26 cellular contexts compared by ENCODE assay signal in genomic region chr2:223558970-223559369, GRCh38. TPM values are rescaled to one million over a fixed set of nuclear protein-coding genes. Genes with fewer than 3 reads are reported as not detected.
"Had no signal": no experiment of that assay in that cellular context is flagged by ENCODE, and none has a peak within 500 bp of the region (broad histone marks: within the 10 kb centered on the region; RNA-seq: fewer than 3 reads in every experiment).

No MANE protein-coding gene starts in this region.

- H3K36me3 Mint-ChIP-seq: activated naive CD4-positive, alpha-beta T cell treated with anti-CD3 and anti-CD28 coated beads, Interleukin-2, amount 50 U/mL, for 24 hours; stimulated activated memory B cell treated with anti-CD40 and anti-IgM and Interleukin-4, amounts not matched to agents 10 μg/mL and 1 μg/mL and 100 μg/mL, for 72 hours; type B pancreatic cell had no signal

- H3K36me3 ChIP-seq: esophagus muscularis mucosa, left ventricle myocardium inferior, neutrophil, prostate gland, uterus had no signal

- H3K4me1 ChIP-seq: left ventricle myocardium inferior, prostate gland, uterus had no signal

- H3K27me3 ChIP-seq: esophagus muscularis mucosa, uterus had no signal

- H3K4me3 ChIP-seq: esophagus muscularis mucosa, left ventricle myocardium inferior, lung, prostate gland, skin epidermis, uterus had no signal

- H3K27ac ChIP-seq: esophagus muscularis mucosa, left ventricle myocardium inferior, neutrophil, prostate gland, skin epidermis, uterus had no signal

- H3K9me3 ChIP-seq: esophagus muscularis mucosa, left ventricle myocardium inferior, neutrophil, prostate gland, uterus had no signal

- H3K9me3 Mint-ChIP-seq: activated B cell treated with CpG ODN at 0.5 μM for 24 hours; activated CD8-positive, alpha-beta T cell treated with anti-CD3 and anti-CD28 coated beads for 36 hours; activated naive CD4-positive, alpha-beta T cell treated with anti-CD3 and anti-CD28 coated beads, Interleukin-2, amount 50 U/mL, for 24 hours; activated T-helper 2 cell treated with anti-CD3 and anti-CD28 coated beads, Interferon-gamma antibody, Interleukin-2, Interleukin-4, amounts not matched to agents 10 μg/mL and 5 μg/mL and 100 μg/mL, durations not matched to agents 14 hours and 24 hours and 36 hours; central memory CD8-positive, alpha-beta T cell; dendritic cell treated with granulocyte-macrophage colony-stimulating factor and Interleukin-4, amounts not matched to agents 40 ng/mL and 50 ng/mL, for 4 days; nephron progenitor cell; stimulated activated memory B cell treated with anti-CD40 and anti-IgM and Interleukin-4, amounts not matched to agents 10 μg/mL and 1 μg/mL and 100 μg/mL, for 72 hours; stimulated activated naive CD8-positive, alpha-beta T cell treated with anti-CD3 and anti-CD28 coated beads, Interleukin-15, amount 100 ng/mL, for 72 hours had no signal

- ATAC-seq: activated CD8-positive, alpha-beta T cell treated with anti-CD3 and anti-CD28 coated beads for 36 hours; sciatic nerve; stimulated activated memory B cell treated with anti-CD40 and anti-IgM and Interleukin-4, amounts not matched to agents 10 μg/mL and 1 μg/mL and 100 μg/mL, for 72 hours; stimulated activated naive CD8-positive, alpha-beta T cell treated with anti-CD3 and anti-CD28 coated beads, Interleukin-15, amount 100 ng/mL, for 72 hours had no signal

- H3K4me1 Mint-ChIP-seq: activated B cell treated with CpG ODN at 0.5 μM for 24 hours; activated naive CD4-positive, alpha-beta T cell treated with anti-CD3 and anti-CD28 coated beads, Interleukin-2, amount 50 U/mL, for 24 hours; central memory CD8-positive, alpha-beta T cell; stimulated activated memory B cell treated with anti-CD40 and anti-IgM and Interleukin-4, amounts not matched to agents 10 μg/mL and 1 μg/mL and 100 μg/mL, for 72 hours; stimulated activated naive CD8-positive, alpha-beta T cell treated with anti-CD3 and anti-CD28 coated beads, Interleukin-15, amount 100 ng/mL, for 72 hours had no signal

- H3K4me3 Mint-ChIP-seq: activated B cell treated with CpG ODN at 0.5 μM for 24 hours; activated CD8-positive, alpha-beta T cell treated with anti-CD3 and anti-CD28 coated beads for 36 hours; activated naive CD4-positive, alpha-beta T cell treated with anti-CD3 and anti-CD28 coated beads, Interleukin-2, amount 50 U/mL, for 24 hours; central memory CD8-positive, alpha-beta T cell; dendritic cell treated with granulocyte-macrophage colony-stimulating factor and Interleukin-4, amounts not matched to agents 40 ng/mL and 50 ng/mL, for 4 days; nephron progenitor cell; stimulated activated memory B cell treated with anti-CD40 and anti-IgM and Interleukin-4, amounts not matched to agents 10 μg/mL and 1 μg/mL and 100 μg/mL, for 72 hours; stimulated activated naive CD8-positive, alpha-beta T cell treated with anti-CD3 and anti-CD28 coated beads, Interleukin-15, amount 100 ng/mL, for 72 hours; type B pancreatic cell had no signal

- H3K27ac Mint-ChIP-seq: activated B cell treated with CpG ODN at 0.5 μM for 24 hours; activated CD8-positive, alpha-beta T cell treated with anti-CD3 and anti-CD28 coated beads for 36 hours; activated T-helper 2 cell treated with anti-CD3 and anti-CD28 coated beads, Interferon-gamma antibody, Interleukin-2, Interleukin-4, amounts not matched to agents 10 μg/mL and 5 μg/mL and 100 μg/mL, durations not matched to agents 14 hours and 24 hours and 36 hours; dendritic cell treated with granulocyte-macrophage colony-stimulating factor and Interleukin-4, amounts not matched to agents 40 ng/mL and 50 ng/mL, for 4 days; stimulated activated memory B cell treated with anti-CD40 and anti-IgM and Interleukin-4, amounts not matched to agents 10 μg/mL and 1 μg/mL and 100 μg/mL, for 72 hours; stimulated activated naive CD8-positive, alpha-beta T cell treated with anti-CD3 and anti-CD28 coated beads, Interleukin-15, amount 100 ng/mL, for 72 hours; type B pancreatic cell had no signal

- H3K27me3 Mint-ChIP-seq: stimulated activated naive CD8-positive, alpha-beta T cell treated with anti-CD3 and anti-CD28 coated beads, Interleukin-15, amount 100 ng/mL, for 72 hours had no signal

- DNase-seq: activated B cell treated with CpG ODN at 0.5 μM for 24 hours; activated CD4-positive, alpha-beta T cell treated with anti-CD3 and anti-CD28 coated beads, Interleukin-2, amount 50 U/mL, for 1 hour; activated CD8-positive, alpha-beta T cell treated with anti-CD3 and anti-CD28 coated beads for 36 hours; activated T-cell treated with anti-CD3 and anti-CD28 coated beads, Interleukin-2, amount 50 U/mL, for 48 hours; anterior cingulate cortex; glutamatergic neuron; left ventricle myocardium inferior; mesendoderm; nephron progenitor cell; retina; stimulated activated CD4-positive, alpha-beta T cell treated with anti-CD3 and anti-CD28 coated beads, Interleukin-4, amount 100 ng/mL, for 24 hours; stimulated activated naive CD8-positive, alpha-beta T cell treated with anti-CD3 and anti-CD28 coated beads, Interleukin-15, amount 100 ng/mL, for 72 hours; substantia nigra; uterus had no signal

RNA-seq across cellular contexts. Expression of gene SCG2, which starts 43.2 kb away (rescaled TPM):
- total RNA-seq: activated CD8-positive, alpha-beta T cell treated with anti-CD3 and anti-CD28 coated beads for 36 hours; activated T-helper 2 cell treated with anti-CD3 and anti-CD28 coated beads, Interferon-gamma antibody, Interleukin-2, Interleukin-4, amounts not matched to agents 10 μg/mL and 5 μg/mL and 100 μg/mL, durations not matched to agents 14 hours and 24 hours and 36 hours had no signal
